Comparison of ENCODE assay signal across 8 cellular contexts in genomic region chr6:135129139-135129867, GRCh38. TPM values are rescaled to one million over a fixed set of nuclear protein-coding genes. Genes with fewer than 3 reads are reported as not detected.
DNase-seq lines count a peak whose midpoint lies in the region; ATAC-seq, FAIRE-seq and TF ChIP-seq lines count a peak whose summit lies in the region.

No MANE protein-coding gene starts in this region.

- peak overlapping the region; percentile 81 for H3K4me3 Mint-ChIP-seq in activated T-helper 17 cell treated with anti-CD3 and anti-CD28 coated beads, Interleukin-2, amount 50 U/mL, for 72 hours

- H3K27me3 Mint-ChIP-seq in activated T-helper 17 cell treated with anti-CD3 and anti-CD28 coated beads, Interleukin-2, amount 50 U/mL, for 72 hours, result no peaks in the 10 kb centered on the region

- peak overlapping the region; percentile 94 for H3K27ac Mint-ChIP-seq in activated T-helper 17 cell treated with anti-CD3 and anti-CD28 coated beads, Interleukin-2, amount 50 U/mL, for 72 hours

- peaks cover 37% of the 10 kb centered on the region for H3K4me1 ChIP-seq in DND-41 (ENCODE audit: insufficient read depth, low read length)
- no peaks in the 10 kb centered on the region for H3K4me1 ChIP-seq in kidney (ENCODE audit: control insufficient read depth in 1 of 2, insufficient read depth in 1 of 2, low read depth in 1 of 2, low read length in 2 of 2)
- H3K4me1 ChIP-seq in thyroid gland, result no peaks in the 10 kb centered on the region

- WGBS in thyroid gland, 2 donors, result 86 to 87% methylated on average over 8 of the region's 8 CpGs

- H3K4me3 ChIP-seq in DND-41 (ENCODE audit: low read depth in 1 of 2, low read length in 2 of 2) (no peak overlapping the region), kidney (ENCODE audit: low read length in 2 of 2) (no peak overlapping the region), thyroid gland (replicated peaks in 1 of 3) (no peak overlapping the region)

- H3K4me2 ChIP-seq in DND-41 (ENCODE audit: insufficient read depth, low read length), result no peak overlapping the region; the same call in 1 of the 2 replicates

- H3K9me3 Mint-ChIP-seq in activated T-helper 17 cell treated with anti-CD3 and anti-CD28 coated beads, Interleukin-2, amount 50 U/mL, for 72 hours, result peaks cover 3% of the 10 kb centered on the region

- H3K9ac ChIP-seq in DND-41 (ENCODE audit: low read depth, low read length) (peak overlapping the region; percentile 43), kidney (ENCODE audit: low read length in 2 of 2) (no peak overlapping the region)

- no peaks in the 10 kb centered on the region for H3K9me3 ChIP-seq in DND-41 (ENCODE audit: insufficient read depth, low read length, severe bottlenecking)
- H3K9me3 ChIP-seq in kidney (ENCODE audit: control insufficient read depth in 1 of 2, low read length in 2 of 2), result no peaks in the 10 kb centered on the region
- no peaks in the 10 kb centered on the region for H3K9me3 ChIP-seq in thyroid gland

- TF ChIP-seq POLR2A in thyroid gland (IDR thresholded peaks at IDR 0.05), result no peak

- intact Hi-C loops in kidney (cut with DNase I) (no loop called here), thyroid gland (cut with DNase I) (no loop called here)

- peaks cover 13% of the 10 kb centered on the region for H3K4me1 Mint-ChIP-seq in activated T-helper 17 cell treated with anti-CD3 and anti-CD28 coated beads, Interleukin-2, amount 50 U/mL, for 72 hours

- peaks cover 5% of the 10 kb centered on the region for H3K36me3 Mint-ChIP-seq in activated T-helper 17 cell treated with anti-CD3 and anti-CD28 coated beads, Interleukin-2, amount 50 U/mL, for 72 hours (ENCODE audit: low read depth)

- no peak for FAIRE-seq in kidney (lab: Jason Lieb, UNC)

- H3K27me3 ChIP-seq in DND-41 (ENCODE audit: insufficient read depth, low read length, poor library complexity) (no peaks in the 10 kb centered on the region), thyroid gland (no peaks in the 10 kb centered on the region)

- no peaks in the 10 kb centered on the region for H3K36me3 ChIP-seq in DND-41 (ENCODE audit: insufficient read depth, low read length)
- no peaks in the 10 kb centered on the region for H3K36me3 ChIP-seq in kidney (ENCODE audit: control insufficient read depth in 1 of 2, insufficient read depth in 2 of 2, low read length in 2 of 2)
- no peaks in the 10 kb centered on the region for H3K36me3 ChIP-seq in thyroid gland

- no peaks in the 10 kb centered on the region for H4K20me1 ChIP-seq in DND-41 (ENCODE audit: insufficient read depth, low read length)

- H2AFZ ChIP-seq in DND-41 (ENCODE audit: low read depth, low read length), result peak overlapping the region; percentile 71

- TF ChIP-seq CTCF in DND-41 (IDR thresholded peaks at IDR 0.05; ENCODE audit: borderline replicate concordance, extremely low read depth, low read length, poor library complexity, severe bottlenecking) (no peak), kidney (IDR thresholded peaks at IDR 0.05; ENCODE audit: borderline replicate concordance, extremely low read depth, insufficient read depth) (no peak), thyroid gland (IDR thresholded peaks at IDR 0.05) (no peak)

- ATAC-seq in DND-41 (ENCODE audit: insufficient read depth, low read depth) (peak; percentile 69), GM21390 (IDR thresholded peaks at IDR 0.05; ENCODE audit: unreplicated experiment) (peak; percentile 67), HG03460 (IDR thresholded peaks at IDR 0.05; ENCODE audit: unreplicated experiment) (peak; percentile 64)
- ATAC-seq in activated T-helper 17 cell treated with anti-CD3 and anti-CD28 coated beads, Interleukin-2, amount 50 U/mL, for 72 hours (replicated peaks), result peak; percentile 64

- no peaks in the 10 kb centered on the region for H3K79me2 ChIP-seq in DND-41 (ENCODE audit: insufficient read depth, low read length)

- DNase-seq in DND-41 (peak; percentile 43), kidney (no peak), thyroid gland (no peak), RPMI8226 (no peak)
- no peak for DNase-seq in effector CD4-positive, alpha-beta T cell

- H3K27ac ChIP-seq in DND-41 (ENCODE audit: low read length), result peak overlapping the region; percentile 88
- H3K27ac ChIP-seq in kidney (ENCODE audit: low read depth in 2 of 2, low read length in 2 of 2), result no peak overlapping the region
- H3K27ac ChIP-seq in thyroid gland, result no peak overlapping the region

RNA-seq across cellular contexts. Expression of gene MYB, which starts 51.8 kb away (rescaled TPM):
- 10 to 100 TPM; 29.9 to 81.5 TPM for total RNA-seq in activated T-helper 17 cell treated with anti-CD3 and anti-CD28 coated beads, Interleukin-2, amount 50 U/mL, for 72 hours
- total RNA-seq in kidney (1.3 TPM), thyroid gland (under 1 TPM in 1 of 4 donors, not detected in 3; 0.75 TPM)
- not detected for polyA plus RNA-seq in kidney (ENCODE audit: insufficient read depth, low read depth, low replicate concordance)

Comparison
In these comparisons a context has a peak if more than half of its experiments do, and no peak if none do; other contexts are left out.
1. RNA of gene MYB, which starts 51.8 kb away (total RNA-seq): 29.9 to 81.5 TPM in activated T-helper 17 cell treated with anti-CD3 and anti-CD28 coated beads, Interleukin-2, amount 50 U/mL, for 72 hours; 1.3 TPM in kidney (single experiment) and 0.75 TPM in thyroid gland; every median in the first group is over 10 times any median in the second.
2. Peak in every context shown above with its lines, with median percentiles within 50 percentile points of each other: ATAC-seq.